ENCODE assay signal across 16 cellular contexts in genomic region chr15:60546764-60547163, GRCh38.
DNase-seq lines count a peak whose midpoint lies in the region; ATAC-seq and TF ChIP-seq lines count a peak whose summit lies in the region.
"Had no signal": no experiment of that assay in that cellular context is flagged by ENCODE, and none has a peak within 500 bp of the region (broad histone marks: within the 10 kb centered on the region; RNA-seq: fewer than 3 reads in every experiment).

No MANE protein-coding gene starts in this region.

- no peaks in the 10 kb centered on the region for H3K9me3 ChIP-seq in breast epithelium
- H3K9me3 ChIP-seq: Caco-2, thoracic aorta had no signal

- no peak for TF ChIP-seq CTCF in breast epithelium (IDR thresholded peaks at IDR 0.05)

- intact Hi-C loops in activated CD4-positive, alpha-beta memory T cell treated with anti-CD3 and anti-CD28 coated beads for 36 hours (cut with micrococcal nuclease) = no loop called here
- intact Hi-C loops in breast epithelium (cut with DNase I; ENCODE audit: low total_unique reads) = no loop called here

- no peaks in the 10 kb centered on the region for H3K27me3 Mint-ChIP-seq in activated CD4-positive, alpha-beta memory T cell treated with anti-CD3 and anti-CD28 coated beads for 36 hours
- H3K27me3 Mint-ChIP-seq in effector memory CD8-positive, alpha-beta T cell = no peaks in the 10 kb centered on the region

- peaks cover 96% of the 10 kb centered on the region for H3K4me1 Mint-ChIP-seq in activated CD4-positive, alpha-beta memory T cell treated with anti-CD3 and anti-CD28 coated beads for 36 hours (ENCODE audit: low read depth)
- peaks cover 80 to 84% of the 10 kb centered on the region in 2 donors for H3K4me1 Mint-ChIP-seq in effector memory CD8-positive, alpha-beta T cell (ENCODE audit: low read depth in 2 of 2)

- H3K4me3 Mint-ChIP-seq in activated CD4-positive, alpha-beta memory T cell treated with anti-CD3 and anti-CD28 coated beads for 36 hours = peak overlapping the region; percentile 17
- peak overlapping the region; percentile 37 to 88 for H3K4me3 Mint-ChIP-seq in effector memory CD8-positive, alpha-beta T cell

- peak overlapping the region; percentile 88 for H3K27ac Mint-ChIP-seq in activated CD4-positive, alpha-beta memory T cell treated with anti-CD3 and anti-CD28 coated beads for 36 hours
- peak overlapping the region; percentile 98 to 99 for H3K27ac Mint-ChIP-seq in effector memory CD8-positive, alpha-beta T cell

- no peak overlapping the region for H3K4me3 ChIP-seq in breast epithelium
- H3K4me3 ChIP-seq: thoracic aorta had no signal

- ATAC-seq in effector memory CD8-positive, alpha-beta T cell (replicated peaks) = peak; percentile 53
- no peak for ATAC-seq in HG02610 (IDR thresholded peaks at IDR 0.05; ENCODE audit: unreplicated experiment)
- ATAC-seq in HG03135 (IDR thresholded peaks at IDR 0.05; ENCODE audit: unreplicated experiment) = no peak
- ATAC-seq: HCT116, Panc1 had no signal

- POLR2A ChIA-PET in activated CD4-positive, alpha-beta memory T cell treated with anti-CD3 and anti-CD28 coated beads for 36 hours (lab: Charles Lee) = interaction anchor here (1.0 to 2.0 kb wide), 9 partner anchors 9 to 298 kb away, joined by 3 to 12 read pairs (median 8); no protein-coding TSS in a partner anchor

- TF ChIP-seq POLR2A in breast epithelium (IDR thresholded peaks at IDR 0.05) = no peak

- H3K27me3 ChIP-seq in breast epithelium = no peaks in the 10 kb centered on the region

- H3K4me1 ChIP-seq in breast epithelium = no peaks in the 10 kb centered on the region

- peaks cover 20% of the 10 kb centered on the region for H3K36me3 Mint-ChIP-seq in activated CD4-positive, alpha-beta memory T cell treated with anti-CD3 and anti-CD28 coated beads for 36 hours
- H3K36me3 Mint-ChIP-seq in effector memory CD8-positive, alpha-beta T cell (ENCODE audit: insufficient read depth) = peaks cover 89% of the 10 kb centered on the region

- H3K9me3 Mint-ChIP-seq in activated CD4-positive, alpha-beta memory T cell treated with anti-CD3 and anti-CD28 coated beads for 36 hours = no peaks in the 10 kb centered on the region
- no peaks in the 10 kb centered on the region for H3K9me3 Mint-ChIP-seq in effector memory CD8-positive, alpha-beta T cell

- H3K36me3 ChIP-seq in breast epithelium = no peaks in the 10 kb centered on the region
- H3K36me3 ChIP-seq: thoracic aorta had no signal

- DNase-seq in stimulated activated CD4-positive, alpha-beta T cell treated with anti-CD3 and anti-CD28 coated beads, Interleukin-4, amount 100 ng/mL, for 24 hours = peak; percentile 44
- no peak for DNase-seq in stimulated activated CD4-positive, alpha-beta T cell treated with anti-CD3 and anti-CD28 coated beads, Interleukin-2, amount 100 ng/mL, for 48 hours
- peak; percentile 63 for DNase-seq in activated CD4-positive, alpha-beta memory T cell treated with anti-CD3 and anti-CD28 coated beads for 36 hours
- DNase-seq in effector memory CD8-positive, alpha-beta T cell = peak in 1 of 3 experiments; percentile 38
- DNase-seq in inferior parietal cortex (ENCODE audit: extremely low spot score) = no peak
- DNase-seq in breast epithelium (ENCODE audit: low spot score in 2 of 2) = no peak
- DNase-seq: Caco-2, EL, mesenchymal stem cell, NCI-H1417, NCI-H2171 treated with DMSO at 0.1 percent for 48 hours had no signal

- CTCF ChIA-PET in activated CD4-positive, alpha-beta memory T cell treated with anti-CD3 and anti-CD28 coated beads for 36 hours (lab: Charles Lee) = interaction anchor here (0.6 to 2.0 kb wide), 6 partner anchors 14 to 104 kb away, joined by 3 to 15 read pairs (median 3); no protein-coding TSS in a partner anchor

- H3K27ac ChIP-seq in breast epithelium = no peak overlapping the region
- H3K27ac ChIP-seq: thoracic aorta had no signal

Comparison
In these comparisons a context has a peak if more than half of its experiments do, and no peak if none do; other contexts are left out.
1. DNase-seq: peak in stimulated activated CD4-positive, alpha-beta T cell treated with anti-CD3 and anti-CD28 coated beads, Interleukin-4, amount 100 ng/mL, for 24 hours (single experiment) and activated CD4-positive, alpha-beta memory T cell treated with anti-CD3 and anti-CD28 coated beads for 36 hours (single experiment); none in stimulated activated CD4-positive, alpha-beta T cell treated with anti-CD3 and anti-CD28 coated beads, Interleukin-2, amount 100 ng/mL, for 48 hours (0 of 2), inferior parietal cortex (single experiment) and breast epithelium (0 of 2).